8 cellular contexts compared by ENCODE assay signal in genomic region chr19:14361824-14362223, GRCh38. TPM values are rescaled to one million over a fixed set of nuclear protein-coding genes. Genes with fewer than 3 reads are reported as not detected.
DNase-seq lines count a peak whose midpoint lies in the region; ATAC-seq and TF ChIP-seq lines count a peak whose summit lies in the region.

No MANE protein-coding gene starts in this region.

- no peaks in the 10 kb centered on the region for H3K9me3 ChIP-seq in CD8-positive, alpha-beta memory T cell (ENCODE audit: low read length)
- no peaks in the 10 kb centered on the region for H3K9me3 ChIP-seq in HEK293 (ENCODE audit: control insufficient read depth, insufficient read depth, low read depth, low read length)
- H3K9me3 ChIP-seq in gastroesophageal sphincter: no peaks in the 10 kb centered on the region

- H3K27ac Mint-ChIP-seq in CD8-positive, alpha-beta memory T cell: peak overlapping the region; percentile 74 to 96 (median 86)
- peak overlapping the region; percentile 22 for H3K27ac Mint-ChIP-seq in activated CD4-positive, alpha-beta memory T cell treated with anti-CD3 and anti-CD28 coated beads, Interleukin-2, amount 10 ng/mL, durations not matched to agents 7 days and 5 days

- peak overlapping the region; percentile 61 to 91 (median 77) for H3K4me3 Mint-ChIP-seq in CD8-positive, alpha-beta memory T cell
- peak overlapping the region; percentile 46 for H3K4me3 Mint-ChIP-seq in activated CD4-positive, alpha-beta memory T cell treated with anti-CD3 and anti-CD28 coated beads, Interleukin-2, amount 10 ng/mL, durations not matched to agents 7 days and 5 days

- no peaks in the 10 kb centered on the region for H3K36me3 ChIP-seq in CD8-positive, alpha-beta memory T cell (ENCODE audit: insufficient read depth, low read length)
- H3K36me3 ChIP-seq in HEK293 (ENCODE audit: control insufficient read depth in 2 of 2, insufficient read depth in 1 of 2, low read length in 2 of 2): no peaks in the 10 kb centered on the region
- no peaks in the 10 kb centered on the region for H3K36me3 ChIP-seq in gastroesophageal sphincter

- H3K9me3 Mint-ChIP-seq in CD8-positive, alpha-beta memory T cell: no peaks in the 10 kb centered on the region
- no peaks in the 10 kb centered on the region for H3K9me3 Mint-ChIP-seq in activated CD4-positive, alpha-beta memory T cell treated with anti-CD3 and anti-CD28 coated beads, Interleukin-2, amount 10 ng/mL, durations not matched to agents 7 days and 5 days

- peaks cover 27 to 50% (median 36%) of the 10 kb centered on the region in 3 donors for H3K4me1 Mint-ChIP-seq in CD8-positive, alpha-beta memory T cell
- peaks cover 45% of the 10 kb centered on the region for H3K4me1 Mint-ChIP-seq in activated CD4-positive, alpha-beta memory T cell treated with anti-CD3 and anti-CD28 coated beads, Interleukin-2, amount 10 ng/mL, durations not matched to agents 7 days and 5 days

- TF ChIP-seq CTCF in HEK293 (tag by site-specific recombination; IDR thresholded peaks at IDR 0.05): peak; percentile 50; the same call in 1 of the 2 replicates
- TF ChIP-seq CTCF in gastroesophageal sphincter (IDR thresholded peaks at IDR 0.05): peak in 2 of 4 experiments; percentile 14 to 31

- H3K4me3 ChIP-seq in CD8-positive, alpha-beta memory T cell (ENCODE audit: low read length): peak overlapping the region; percentile 13
- no peak overlapping the region for H3K4me3 ChIP-seq in HEK293 (ENCODE audit: low read depth, low read length)
- no peak overlapping the region for H3K4me3 ChIP-seq in gastroesophageal sphincter

- ATAC-seq in gastroesophageal sphincter (no peak), GM18511 (IDR thresholded peaks at IDR 0.05; ENCODE audit: unreplicated experiment) (no peak), GM19351 (IDR thresholded peaks at IDR 0.05; ENCODE audit: unreplicated experiment) (no peak), GM21423 (IDR thresholded peaks at IDR 0.05; ENCODE audit: unreplicated experiment) (no peak)

- no peak for TF ChIP-seq EP300 in gastroesophageal sphincter (IDR thresholded peaks at IDR 0.05)

- peaks cover 0 to 2% of the 10 kb centered on the region in 2 donors for H3K27me3 Mint-ChIP-seq in CD8-positive, alpha-beta memory T cell
- no peaks in the 10 kb centered on the region for H3K27me3 Mint-ChIP-seq in activated CD4-positive, alpha-beta memory T cell treated with anti-CD3 and anti-CD28 coated beads, Interleukin-2, amount 10 ng/mL, durations not matched to agents 7 days and 5 days

- no peak overlapping the region for H3K27ac ChIP-seq in CD8-positive, alpha-beta memory T cell (ENCODE audit: low read depth, low read length)
- no peak overlapping the region for H3K27ac ChIP-seq in HEK293 (ENCODE audit: extremely low read depth, low read depth, low read length)
- H3K27ac ChIP-seq in gastroesophageal sphincter: peak overlapping the region in 1 of 4 donors; percentile 82

- H3K4me1 ChIP-seq in CD8-positive, alpha-beta memory T cell (ENCODE audit: insufficient read depth, low read length): peaks cover 47% of the 10 kb centered on the region
- peaks cover 3% of the 10 kb centered on the region; the same call in 1 of the 2 replicates for H3K4me1 ChIP-seq in HEK293 (ENCODE audit: control insufficient read depth, insufficient read depth, low read length)
- H3K4me1 ChIP-seq in gastroesophageal sphincter: peaks cover 4 to 39% (median 8%) of the 10 kb centered on the region in 3 donors

- CTCF ChIA-PET in CD8-positive, alpha-beta memory T cell (lab: Charles Lee): interaction anchor here (0.6 to 13.1 kb wide), 21 partner anchors 9 to 230 kb away, joined by 3 to 186 read pairs (median 5); partner anchors contain the start of genes ADGRE5, ASF1B, DDX39A and PKN1
- CTCF ChIA-PET in HEK293 (lab: Yijun Ruan, JAX): interaction anchor here (0.6 to 8.3 kb wide), 12 partner anchors 9 to 1554 kb away, joined by 3 to 47 read pairs (median 4); no protein-coding TSS in a partner anchor
- CTCF ChIA-PET in activated CD4-positive, alpha-beta memory T cell treated with anti-CD3 and anti-CD28 coated beads, Interleukin-2, amount 10 ng/mL, durations not matched to agents 7 days and 5 days (lab: Charles Lee): interaction anchor here (0.6 to 4.0 kb wide), 25 partner anchors 8 to 226 kb away, joined by 3 to 37 read pairs (median 4); partner anchors contain the start of genes ADGRE5, ASF1B and DDX39A

- whole genome bisulfite sequencing in gastroesophageal sphincter (ENCODE audit: low coverage in 1 of 2), 2 donors: 31 to 43% methylated on average over 5 to 7 of the region's 7 CpGs

- no peaks in the 10 kb centered on the region for H3K36me3 Mint-ChIP-seq in CD8-positive, alpha-beta memory T cell
- H3K36me3 Mint-ChIP-seq in activated CD4-positive, alpha-beta memory T cell treated with anti-CD3 and anti-CD28 coated beads, Interleukin-2, amount 10 ng/mL, durations not matched to agents 7 days and 5 days (ENCODE audit: low read depth): no peaks in the 10 kb centered on the region

- peak in 3 of 5 donors; percentile 52 to 74 (median 68) for DNase-seq in CD8-positive, alpha-beta memory T cell
- DNase-seq in activated CD4-positive, alpha-beta memory T cell treated with anti-CD3 and anti-CD28 coated beads, Interleukin-2, amount 10 ng/mL, durations not matched to agents 7 days and 5 days: no peak
- DNase-seq in left kidney (ENCODE audit: low read depth, low spot score): peak; percentile 40

- POLR2A ChIA-PET in CD8-positive, alpha-beta memory T cell (lab: Charles Lee): interaction anchor here (0.6 to 6.5 kb wide), 8 partner anchors 9 to 329 kb away, joined by 3 to 103 read pairs (median 4); partner anchors contain the start of gene ADGRE5
- POLR2A ChIA-PET in HEK293 (lab: Yijun Ruan, JAX): interaction anchor here (0.6 to 1.8 kb wide), 8 partner anchors 19 to 415 kb away, joined by 3 to 12 read pairs (median 3); partner anchors contain the start of genes ADGRE5 and ASF1B
- POLR2A ChIA-PET in activated CD4-positive, alpha-beta memory T cell treated with anti-CD3 and anti-CD28 coated beads, Interleukin-2, amount 10 ng/mL, durations not matched to agents 7 days and 5 days (lab: Charles Lee): interaction anchor here (0.7 to 12.0 kb wide), 5 partner anchors 9 to 78 kb away, joined by 3 to 308 read pairs (median 4); partner anchors contain the start of gene ADGRE5

- H3K27me3 ChIP-seq in CD8-positive, alpha-beta memory T cell (ENCODE audit: insufficient read depth, low read length, poor library complexity, severe bottlenecking): no peaks in the 10 kb centered on the region
- H3K27me3 ChIP-seq in gastroesophageal sphincter: no peaks in the 10 kb centered on the region

- no peak for TF ChIP-seq POLR2A in gastroesophageal sphincter (IDR thresholded peaks at IDR 0.05)

TF ChIP-seq in HEK293, 187 proteins besides CTCF, POLR2A, EP300 and RAD21 (continues in another document):
- TF ChIP-seq EGR2 (tag by site-specific recombination; IDR thresholded peaks at IDR 0.05; ENCODE audit: low read depth) (peak; percentile 29; the same call in 1 of the 2 replicates), ZNF16 (tag by site-specific recombination; IDR thresholded peaks at IDR 0.05; ENCODE audit: low read depth) (peak; percentile 92), FEZF1 (tag by site-specific recombination; IDR thresholded peaks at IDR 0.05) (no peak), ZNF600 (tag by site-specific recombination; IDR thresholded peaks at IDR 0.05) (peak; percentile 81), MZF1 (tag by site-specific recombination; IDR thresholded peaks at IDR 0.05; ENCODE audit: borderline replicate concordance) (0 out of 2 replicates have a peak, but pooled peaks have one; percentile 61), ZBTB17 (tag by site-specific recombination; IDR thresholded peaks at IDR 0.05) (0 out of 2 replicates have a peak, but pooled peaks have one; percentile 35)
- TF ChIP-seq, protein P1, sequence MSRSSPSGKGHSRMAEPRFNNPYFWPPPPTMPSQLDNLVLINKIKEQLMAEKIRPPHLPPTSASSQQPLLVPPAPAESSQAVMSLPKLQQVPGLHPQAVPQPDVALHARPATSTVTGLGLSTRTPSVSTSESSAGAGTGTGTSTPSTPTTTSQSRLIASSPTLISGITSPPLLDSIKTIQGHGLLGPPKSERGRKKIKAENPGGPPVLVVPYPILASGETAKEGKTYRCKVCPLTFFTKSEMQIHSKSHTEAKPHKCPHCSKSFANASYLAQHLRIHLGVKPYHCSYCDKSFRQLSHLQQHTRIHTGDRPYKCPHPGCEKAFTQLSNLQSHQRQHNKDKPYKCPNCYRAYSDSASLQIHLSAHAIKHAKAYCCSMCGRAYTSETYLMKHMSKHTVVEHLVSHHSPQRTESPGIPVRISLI (tag by site-specific recombination; IDR thresholded peaks at IDR 0.05): no peak

RNA-seq across cellular contexts. Expression of gene ADGRE5, which starts 19.4 kb away (rescaled TPM):
- total RNA-seq in CD8-positive, alpha-beta memory T cell: 100 to 1,000 TPM; 231 to 233 TPM
- polyA plus RNA-seq in CD8-positive, alpha-beta memory T cell: 311 TPM
- total RNA-seq in activated CD4-positive, alpha-beta memory T cell treated with anti-CD3 and anti-CD28 coated beads, Interleukin-2, amount 10 ng/mL, durations not matched to agents 7 days and 5 days: 100 to 1,000 TPM; 293 to 299 TPM
- total RNA-seq in gastroesophageal sphincter: 10 to 100 TPM; 47.7 to 86.7 (median 66.1) TPM

RNA-seq across cellular contexts. Expression of gene DDX39A, which starts 57.3 kb away (rescaled TPM):
- 100 to 1,000 TPM; 298 to 302 TPM for total RNA-seq in CD8-positive, alpha-beta memory T cell
- polyA plus RNA-seq in CD8-positive, alpha-beta memory T cell: 110 TPM
- total RNA-seq in activated CD4-positive, alpha-beta memory T cell treated with anti-CD3 and anti-CD28 coated beads, Interleukin-2, amount 10 ng/mL, durations not matched to agents 7 days and 5 days: 100 to 1,000 TPM; 233 to 234 TPM
- 10 to 100 TPM; 31.4 to 55.5 (median 43.4) TPM for total RNA-seq in gastroesophageal sphincter

Comparison
In these comparisons a context has a peak if more than half of its experiments do, and no peak if none do; other contexts are left out.
1. RNA of gene DDX39A, which starts 57.3 kb away (total RNA-seq): 298 to 302 TPM in CD8-positive, alpha-beta memory T cell and 233 to 234 TPM in activated CD4-positive, alpha-beta memory T cell treated with anti-CD3 and anti-CD28 coated beads, Interleukin-2, amount 10 ng/mL, durations not matched to agents 7 days and 5 days; 31.4 to 55.5 TPM in gastroesophageal sphincter; every median in the first group is over 4 times any median in the second.